In genomic region chr11:1728281-1728680, GRCh38 we compare ENCODE assay signal across 29 cellular contexts. TPM values are rescaled to one million over a fixed set of nuclear protein-coding genes. Genes with fewer than 3 reads are reported as not detected.
"Had no signal": no experiment of that assay in that cellular context is flagged by ENCODE, and none has a peak within 500 bp of the region (broad histone marks: within the 10 kb centered on the region; RNA-seq: fewer than 3 reads in every experiment).

No MANE protein-coding gene starts in this region.

- H3K4me3 ChIP-seq: breast epithelium, gastrocnemius medialis, left ventricle myocardium inferior, right lobe of liver, thyroid gland, upper lobe of right lung had no signal

- H3K36me3 ChIP-seq: breast epithelium, gastrocnemius medialis, left ventricle myocardium inferior, right lobe of liver, thyroid gland, upper lobe of right lung, WERI-Rb-1 had no signal

- H3K4me3 Mint-ChIP-seq: nephron progenitor cell had no signal

- H3K36me3 Mint-ChIP-seq: activated naive CD8-positive, alpha-beta T cell; T-cell had no signal

- H3K27ac Mint-ChIP-seq: nephron progenitor cell; T-cell; T-helper 2 cell treated with Interferon-gamma antibody and Interleukin-4, amounts not matched to agents 5 μg/mL and 100 μg/mL, for 36 hours had no signal

- H3K27me3 ChIP-seq: right lobe of liver, thyroid gland had no signal

- DNase-seq: activated CD4-positive, alpha-beta T cell treated with anti-CD3 and anti-CD28 coated beads, Interleukin-2, amount 50 U/mL, for 1 hour; activated CD4-positive, CD25-positive, alpha-beta regulatory T cell treated with anti-CD3 and anti-CD28 coated beads, Interleukin-2, amount 50 U/mL, for 72 hours; activated CD8-positive, alpha-beta memory T cell treated with anti-CD3 and anti-CD28 coated beads, Interleukin-2, amount 50 U/mL, for 48 hours; amniotic stem cell; effector memory CD8-positive, alpha-beta T cell; gastrocnemius medialis; hippocampal formation; kidney glomerular epithelial cell; left ventricle myocardium inferior; midbrain; nephron progenitor cell; stimulated activated CD4-positive, alpha-beta T cell treated with anti-CD3 and anti-CD28 coated beads, Interleukin-2, amount 100 ng/mL, for 24 hours; stimulated activated naive CD4-positive, alpha-beta T cell; T-cell; thyroid gland; upper lobe of right lung; WERI-Rb-1 had no signal

- H3K27me3 Mint-ChIP-seq: activated naive CD8-positive, alpha-beta T cell had no signal

- H3K4me1 ChIP-seq: gastrocnemius medialis, left ventricle myocardium inferior, parathyroid adenoma, right lobe of liver, thyroid gland, upper lobe of right lung had no signal

- ATAC-seq: esophagus mucosa, gastrocnemius medialis, right lobe of liver, upper lobe of right lung had no signal

- H3K27ac ChIP-seq: breast epithelium, gastrocnemius medialis, left ventricle myocardium inferior, parathyroid adenoma, right lobe of liver, thyroid gland, upper lobe of right lung, WERI-Rb-1 had no signal

- H3K9me3 ChIP-seq: breast epithelium, gastrocnemius medialis, left ventricle myocardium inferior, right lobe of liver, thyroid gland, upper lobe of right lung had no signal

- H3K9me3 Mint-ChIP-seq: central memory CD8-positive, alpha-beta T cell; effector memory CD8-positive, alpha-beta T cell; T-cell had no signal

RNA-seq across cellular contexts. Expression of gene KRTAP5-6, which starts 31.3 kb away (rescaled TPM):
- total RNA-seq: activated CD8-positive, alpha-beta memory T cell treated with anti-CD3 and anti-CD28 coated beads for 36 hours; activated T-helper 1 cell treated with anti-CD3 and anti-CD28 coated beads, Interleukin-12 subunit alpha, Interleukin-12 subunit beta, Interleukin-2, Interleukin-4 antibody, amounts not matched to agents 30 ng/mL and 10 ng/mL and 1 ng/mL, durations not matched to agents 14 hours and 24 hours and 36 hours; breast epithelium; endothelial cell of umbilical vein; esophagus mucosa; gastrocnemius medialis; left ventricle myocardium inferior; lung microvascular endothelial cell; subcutaneous adipose tissue; T-cell; thyroid gland; upper lobe of right lung had no signal
